In genomic region chr6:156783958-156784357, GRCh38 we compare ENCODE assay signal across 14 cellular contexts. TPM values are rescaled to one million over a fixed set of nuclear protein-coding genes. Genes with fewer than 3 reads are reported as not detected.
DNase-seq lines count a peak whose midpoint lies in the region; ATAC-seq, FAIRE-seq and TF ChIP-seq lines count a peak whose summit lies in the region.
"Had no signal": no experiment of that assay in that cellular context is flagged by ENCODE, and none has a peak within 500 bp of the region (broad histone marks: within the 10 kb centered on the region; RNA-seq: fewer than 3 reads in every experiment).

No MANE protein-coding gene starts in this region.

- peak overlapping the region; percentile 14 for H3K4me3 Mint-ChIP-seq in activated CD4-positive, alpha-beta T cell treated with anti-CD3 and anti-CD28 coated beads, Interleukin-2, amount 10 ng/mL, durations not matched to agents 7 days and 5 days
- peak overlapping the region; percentile 49 for H3K4me3 Mint-ChIP-seq in activated T-helper 1 cell treated with anti-CD3 and anti-CD28 coated beads, Interleukin-12 subunit alpha, Interleukin-12 subunit beta, Interleukin-2, Interleukin-4 antibody, amounts not matched to agents 30 ng/mL and 10 ng/mL and 1 ng/mL, durations not matched to agents 14 hours and 24 hours and 36 hours

- H3K27me3 ChIP-seq in iPS-20b (ENCODE audit: insufficient read depth, low read length) (no peaks in the 10 kb centered on the region), thoracic aorta (replicated peaks; ENCODE audit: insufficient read depth) (no peaks in the 10 kb centered on the region), suprapubic skin (no peaks in the 10 kb centered on the region)

- no peak for ATAC-seq in thoracic aorta (ENCODE audit: insufficient number of reproducible peaks, low FRiP score, low read depth)

- TF ChIP-seq CTCF in thoracic aorta (IDR thresholded peaks at IDR 0.05) (no peak), suprapubic skin (IDR thresholded peaks at IDR 0.05) (no peak), kidney (IDR thresholded peaks at IDR 0.05; ENCODE audit: borderline replicate concordance, extremely low read depth, insufficient read depth) (no peak)

- FAIRE-seq in kidney (lab: Jason Lieb, UNC), result no peak
- FAIRE-seq: H54 had no signal

- intact Hi-C loops in activated T-helper 1 cell treated with anti-CD3 and anti-CD28 coated beads, Interleukin-12 subunit alpha, Interleukin-12 subunit beta, Interleukin-2, Interleukin-4 antibody, amounts not matched to agents 30 ng/mL and 10 ng/mL and 1 ng/mL, durations not matched to agents 14 hours and 24 hours and 36 hours (cut with micrococcal nuclease), result loop anchor here (5.0 kb wide), 2 partner anchors 193 to 398 kb away; no protein-coding TSS in a partner anchor
- intact Hi-C loops in kidney (cut with DNase I), result no loop called here

- CTCF ChIA-PET in activated CD4-positive, alpha-beta T cell treated with anti-CD3 and anti-CD28 coated beads, Interleukin-2, amount 10 ng/mL, durations not matched to agents 7 days and 5 days (lab: Charles Lee), result interaction anchor here (1.7 kb wide), 1 partner anchor 17 kb away, joined by 4 read pairs; no protein-coding TSS in a partner anchor

- peaks cover 59% of the 10 kb centered on the region for H3K4me1 Mint-ChIP-seq in activated CD4-positive, alpha-beta T cell treated with anti-CD3 and anti-CD28 coated beads, Interleukin-2, amount 10 ng/mL, durations not matched to agents 7 days and 5 days
- H3K4me1 Mint-ChIP-seq in activated T-helper 1 cell treated with anti-CD3 and anti-CD28 coated beads, Interleukin-12 subunit alpha, Interleukin-12 subunit beta, Interleukin-2, Interleukin-4 antibody, amounts not matched to agents 30 ng/mL and 10 ng/mL and 1 ng/mL, durations not matched to agents 14 hours and 24 hours and 36 hours (ENCODE audit: low read depth), result peaks cover 64% of the 10 kb centered on the region

- no peak overlapping the region for H3K27ac Mint-ChIP-seq in activated CD4-positive, alpha-beta T cell treated with anti-CD3 and anti-CD28 coated beads, Interleukin-2, amount 10 ng/mL, durations not matched to agents 7 days and 5 days
- peak overlapping the region; percentile 48 for H3K27ac Mint-ChIP-seq in activated T-helper 1 cell treated with anti-CD3 and anti-CD28 coated beads, Interleukin-12 subunit alpha, Interleukin-12 subunit beta, Interleukin-2, Interleukin-4 antibody, amounts not matched to agents 30 ng/mL and 10 ng/mL and 1 ng/mL, durations not matched to agents 14 hours and 24 hours and 36 hours

- no peaks in the 10 kb centered on the region for H3K27me3 Mint-ChIP-seq in activated CD4-positive, alpha-beta T cell treated with anti-CD3 and anti-CD28 coated beads, Interleukin-2, amount 10 ng/mL, durations not matched to agents 7 days and 5 days
- no peaks in the 10 kb centered on the region for H3K27me3 Mint-ChIP-seq in activated T-helper 1 cell treated with anti-CD3 and anti-CD28 coated beads, Interleukin-12 subunit alpha, Interleukin-12 subunit beta, Interleukin-2, Interleukin-4 antibody, amounts not matched to agents 30 ng/mL and 10 ng/mL and 1 ng/mL, durations not matched to agents 14 hours and 24 hours and 36 hours (ENCODE audit: insufficient read depth)

- DNase-seq in activated CD4-positive, alpha-beta T cell treated with anti-CD3 and anti-CD28 coated beads, Interleukin-2, amount 10 ng/mL, durations not matched to agents 7 days and 5 days, result no peak
- no peak for DNase-seq in activated CD4-positive, alpha-beta T cell treated with anti-CD3 and anti-CD28 coated beads for 48 hours
- no peak for DNase-seq in activated T-helper 1 cell treated with anti-CD3 and anti-CD28 coated beads, Interleukin-12 subunit alpha, Interleukin-12 subunit beta, Interleukin-2, Interleukin-4 antibody, amounts not matched to agents 30 ng/mL and 10 ng/mL and 1 ng/mL, durations not matched to agents 14 hours and 24 hours and 36 hours (ENCODE audit: low spot score)
- no peak for DNase-seq in thoracic aorta (ENCODE audit: low spot score)
- DNase-seq in suprapubic skin (ENCODE audit: low spot score in 2 of 2), result no peak
- no peak for DNase-seq in middle frontal gyrus (ENCODE audit: extremely low spot score, low spot score)
- no peak for DNase-seq in kidney
- DNase-seq: activated CD8-positive, alpha-beta memory T cell treated with anti-CD3 and anti-CD28 coated beads, Interleukin-2, amount 50 U/mL, for 4 hours; foreskin fibroblast; NCI-H1092 treated with DMSO at 0.1 percent for 48 hours; NCI-H526 treated with DMSO at 0.1 percent for 48 hours; T-helper 2 cell had no signal

- WGBS in suprapubic skin, result 60% methylated on average over 6 of the region's 6 CpGs

- H3K9me3 ChIP-seq in iPS-20b (ENCODE audit: insufficient read depth, low read depth, low read length) (no peaks in the 10 kb centered on the region), thoracic aorta (no peaks in the 10 kb centered on the region), suprapubic skin (no peaks in the 10 kb centered on the region), kidney (ENCODE audit: control insufficient read depth in 1 of 2, low read length in 2 of 2) (no peaks in the 10 kb centered on the region)

- H3K9ac ChIP-seq in iPS-20b (ENCODE audit: low read depth, low read length) (no peak overlapping the region), kidney (ENCODE audit: low read length in 2 of 2) (no peak overlapping the region)

- TF ChIP-seq POLR2A in suprapubic skin (IDR thresholded peaks at IDR 0.05), result no peak

- no peaks in the 10 kb centered on the region for H3K9me3 Mint-ChIP-seq in activated CD4-positive, alpha-beta T cell treated with anti-CD3 and anti-CD28 coated beads, Interleukin-2, amount 10 ng/mL, durations not matched to agents 7 days and 5 days
- H3K9me3 Mint-ChIP-seq in activated T-helper 1 cell treated with anti-CD3 and anti-CD28 coated beads, Interleukin-12 subunit alpha, Interleukin-12 subunit beta, Interleukin-2, Interleukin-4 antibody, amounts not matched to agents 30 ng/mL and 10 ng/mL and 1 ng/mL, durations not matched to agents 14 hours and 24 hours and 36 hours, result no peaks in the 10 kb centered on the region

- peak overlapping the region; percentile 49 for H3K4me3 ChIP-seq in iPS-20b (ENCODE audit: low read length)
- H3K4me3 ChIP-seq in thoracic aorta, result peak overlapping the region; percentile 89
- no peak overlapping the region for H3K4me3 ChIP-seq in suprapubic skin
- H3K4me3 ChIP-seq in kidney (ENCODE audit: low read length in 2 of 2), result no peak overlapping the region

- TF ChIP-seq EP300 in suprapubic skin (IDR thresholded peaks at IDR 0.05), result no peak

- H3K27ac ChIP-seq in iPS-20b (ENCODE audit: low read length) (no peak overlapping the region), thoracic aorta (peak overlapping the region; percentile 51 to 61), suprapubic skin (no peak overlapping the region), kidney (ENCODE audit: low read depth in 2 of 2, low read length in 2 of 2) (peak overlapping the region in 1 of 2 donors; percentile 28)

- H3K36me3 ChIP-seq in iPS-20b (ENCODE audit: insufficient read depth, low read depth, low read length) (peaks cover 16% of the 10 kb centered on the region; the same call in 1 of the 2 replicates), thoracic aorta (no peaks in the 10 kb centered on the region), suprapubic skin (no peaks in the 10 kb centered on the region), kidney (ENCODE audit: control insufficient read depth in 1 of 2, insufficient read depth in 2 of 2, low read length in 2 of 2) (no peaks in the 10 kb centered on the region)

- POLR2A ChIA-PET in activated CD4-positive, alpha-beta T cell treated with anti-CD3 and anti-CD28 coated beads, Interleukin-2, amount 10 ng/mL, durations not matched to agents 7 days and 5 days (lab: Charles Lee), result interaction anchor here (0.7 kb wide), 1 partner anchor 539 kb away, joined by 10 read pairs; the partner anchor contains the start of gene TMEM242

- H3K36me3 Mint-ChIP-seq in activated CD4-positive, alpha-beta T cell treated with anti-CD3 and anti-CD28 coated beads, Interleukin-2, amount 10 ng/mL, durations not matched to agents 7 days and 5 days (ENCODE audit: low read depth), result peaks cover 20% of the 10 kb centered on the region
- H3K36me3 Mint-ChIP-seq in activated T-helper 1 cell treated with anti-CD3 and anti-CD28 coated beads, Interleukin-12 subunit alpha, Interleukin-12 subunit beta, Interleukin-2, Interleukin-4 antibody, amounts not matched to agents 30 ng/mL and 10 ng/mL and 1 ng/mL, durations not matched to agents 14 hours and 24 hours and 36 hours (ENCODE audit: low read depth), result peaks cover 16% of the 10 kb centered on the region

- peaks cover 58% of the 10 kb centered on the region for H3K4me1 ChIP-seq in iPS-20b (ENCODE audit: insufficient read depth, low read length)
- H3K4me1 ChIP-seq in thoracic aorta (ENCODE audit: control insufficient read depth in 1 of 2, low read depth in 2 of 2), result peaks cover 27 to 69% of the 10 kb centered on the region in 2 donors
- H3K4me1 ChIP-seq in suprapubic skin, result peaks cover 68% of the 10 kb centered on the region
- peaks cover 6 to 12% of the 10 kb centered on the region in 2 donors for H3K4me1 ChIP-seq in kidney (ENCODE audit: control insufficient read depth in 1 of 2, insufficient read depth in 1 of 2, low read depth in 1 of 2, low read length in 2 of 2)

RNA-seq across cellular contexts. Expression of gene ARID1B, which starts 6.8 kb away (rescaled TPM):
- 10 to 100 TPM; 76.8 to 89.6 TPM for total RNA-seq in activated CD4-positive, alpha-beta T cell treated with anti-CD3 and anti-CD28 coated beads, Interleukin-2, amount 10 ng/mL, durations not matched to agents 7 days and 5 days
- 73.6 and 79.1 TPM in 2 replicates for total RNA-seq in activated T-helper 1 cell treated with anti-CD3 and anti-CD28 coated beads, Interleukin-12 subunit alpha, Interleukin-12 subunit beta, Interleukin-2, Interleukin-4 antibody, amounts not matched to agents 30 ng/mL and 10 ng/mL and 1 ng/mL, durations not matched to agents 14 hours and 24 hours and 36 hours
- total RNA-seq in thoracic aorta (100 to 1,000 TPM; 120 to 158 TPM), suprapubic skin (100 to 1,000 TPM; 102 to 233 (median 129) TPM), kidney (110 TPM)
- polyA plus RNA-seq in kidney (ENCODE audit: insufficient read depth, low read depth, low replicate concordance), result 16.4 TPM

Comparison
In these comparisons a context has a peak if more than half of its experiments do, and no peak if none do; other contexts are left out.
1. H3K27ac ChIP-seq: peak in thoracic aorta (2 of 2); none in iPS-20b (single experiment) and suprapubic skin (single experiment).
2. H3K4me3 ChIP-seq: peak in iPS-20b (single experiment) and thoracic aorta (single experiment); none in suprapubic skin (single experiment) and kidney (0 of 2).